In genomic region chr2:108414256-108414876, GRCh38 we compare ENCODE assay signal across 15 cellular contexts. TPM values are rescaled to one million over a fixed set of nuclear protein-coding genes. Genes with fewer than 3 reads are reported as not detected.
"Had no signal": no experiment of that assay in that cellular context is flagged by ENCODE, and none has a peak within 500 bp of the region (broad histone marks: within the 10 kb centered on the region; RNA-seq: fewer than 3 reads in every experiment).

No MANE protein-coding gene starts in this region.

- H3K4me1 ChIP-seq: adrenal gland, left ventricle myocardium inferior, tibial artery had no signal

- H3K27ac ChIP-seq: adrenal gland, dorsolateral prefrontal cortex, left ventricle myocardium inferior, skin epidermis, tibial artery had no signal

- H3K4me3 ChIP-seq: adrenal gland, dorsolateral prefrontal cortex, left ventricle myocardium inferior, skin epidermis, tibial artery had no signal

- DNase-seq: activated CD4-positive, alpha-beta T cell treated with anti-CD3 and anti-CD28 coated beads for 48 hours; activated CD8-positive, alpha-beta T cell treated with anti-CD3 and anti-CD28 coated beads for 36 hours; activated effector memory CD4-positive, alpha-beta T cell treated with anti-CD3 and anti-CD28 coated beads, Interleukin-2, amount 50 U/mL, for 16 hours; activated T-cell treated with anti-CD3 and anti-CD28 coated beads, Interleukin-2, amount 50 U/mL, for 4 hours; adrenal gland; dorsolateral prefrontal cortex; endodermal cell; hippocampal formation; left ventricle myocardium inferior; nucleus accumbens; stimulated activated CD4-positive, alpha-beta T cell treated with anti-CD3 and anti-CD28 coated beads, Interleukin-15, amount 100 ng/mL, for 24 hours; stimulated activated CD4-positive, alpha-beta T cell treated with anti-CD3 and anti-CD28 coated beads, Interleukin-4, amount 100 ng/mL, for 24 hours; stimulated activated naive CD4-positive, alpha-beta T cell; tibial artery had no signal

- ATAC-seq: activated T-cell treated with anti-CD3 and anti-CD28 coated beads, Interleukin-2, amount 50 U/mL, for 4 hours had no signal

- H3K27me3 ChIP-seq: adrenal gland, dorsolateral prefrontal cortex, tibial artery had no signal

- H3K9me3 ChIP-seq: adrenal gland, left ventricle myocardium inferior, tibial artery had no signal

- H3K36me3 ChIP-seq: adrenal gland, left ventricle myocardium inferior, tibial artery had no signal

RNA-seq across cellular contexts. Expression of gene SULT1C4, which starts 36.6 kb away (rescaled TPM):
- total RNA-seq: activated CD8-positive, alpha-beta T cell treated with anti-CD3 and anti-CD28 coated beads for 36 hours; activated T-cell treated with anti-CD3 and anti-CD28 coated beads, Interleukin-2, amount 50 U/mL, for 4 hours had no signal
